ENCODE assay signal across 1 cellular context in the genomic region with DNA sequence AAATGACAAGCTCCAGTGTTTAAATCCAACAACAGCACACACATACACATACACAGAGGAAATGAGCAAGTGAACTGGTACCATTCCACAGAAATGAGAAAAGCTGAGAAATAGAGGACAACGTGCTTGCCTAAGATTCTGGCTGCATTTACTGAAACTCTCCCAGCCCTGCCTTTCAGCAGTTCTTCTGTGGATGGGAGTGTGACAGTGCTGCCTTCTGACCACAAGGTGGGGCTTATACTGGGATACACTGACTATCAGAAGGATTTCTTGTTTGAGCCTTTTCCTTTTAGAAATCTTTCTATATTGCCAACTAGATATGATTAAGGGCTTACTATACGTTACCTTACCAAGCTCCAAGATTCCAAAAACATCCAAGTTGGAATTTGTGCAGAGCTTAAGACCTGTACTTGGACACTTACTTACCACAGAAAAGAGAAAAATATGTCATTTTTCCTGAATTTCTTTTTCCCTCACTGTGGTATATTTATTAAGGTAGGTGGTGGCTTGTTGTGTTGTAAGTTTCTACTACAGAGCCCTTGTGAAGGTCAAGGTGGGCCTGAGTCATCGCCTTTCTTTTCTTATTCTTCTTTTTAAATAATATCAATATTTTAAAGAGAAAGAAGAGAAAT.
TF ChIP-seq lines count a peak whose summit lies in the region.

No MANE protein-coding gene starts in this region.

TF ChIP-seq in HEK293, 187 proteins besides CTCF, POLR2A, EP300 and RAD21 (continued from another document):
- no peak for TF ChIP-seq REST (tag by site-specific recombination; IDR thresholded peaks at IDR 0.05)
- no peak for TF ChIP-seq MZF1 (tag by site-specific recombination; IDR thresholded peaks at IDR 0.05; ENCODE audit: borderline replicate concordance)
- no peak for TF ChIP-seq ZBTB49 (tag by site-specific recombination; IDR thresholded peaks at IDR 0.05; ENCODE audit: low read depth)
- TF ChIP-seq ZBTB11 (tag by site-specific recombination; conservative IDR thresholded peaks at IDR 0.05; ENCODE audit: low read depth), result no peak
- TF ChIP-seq, protein P1, sequence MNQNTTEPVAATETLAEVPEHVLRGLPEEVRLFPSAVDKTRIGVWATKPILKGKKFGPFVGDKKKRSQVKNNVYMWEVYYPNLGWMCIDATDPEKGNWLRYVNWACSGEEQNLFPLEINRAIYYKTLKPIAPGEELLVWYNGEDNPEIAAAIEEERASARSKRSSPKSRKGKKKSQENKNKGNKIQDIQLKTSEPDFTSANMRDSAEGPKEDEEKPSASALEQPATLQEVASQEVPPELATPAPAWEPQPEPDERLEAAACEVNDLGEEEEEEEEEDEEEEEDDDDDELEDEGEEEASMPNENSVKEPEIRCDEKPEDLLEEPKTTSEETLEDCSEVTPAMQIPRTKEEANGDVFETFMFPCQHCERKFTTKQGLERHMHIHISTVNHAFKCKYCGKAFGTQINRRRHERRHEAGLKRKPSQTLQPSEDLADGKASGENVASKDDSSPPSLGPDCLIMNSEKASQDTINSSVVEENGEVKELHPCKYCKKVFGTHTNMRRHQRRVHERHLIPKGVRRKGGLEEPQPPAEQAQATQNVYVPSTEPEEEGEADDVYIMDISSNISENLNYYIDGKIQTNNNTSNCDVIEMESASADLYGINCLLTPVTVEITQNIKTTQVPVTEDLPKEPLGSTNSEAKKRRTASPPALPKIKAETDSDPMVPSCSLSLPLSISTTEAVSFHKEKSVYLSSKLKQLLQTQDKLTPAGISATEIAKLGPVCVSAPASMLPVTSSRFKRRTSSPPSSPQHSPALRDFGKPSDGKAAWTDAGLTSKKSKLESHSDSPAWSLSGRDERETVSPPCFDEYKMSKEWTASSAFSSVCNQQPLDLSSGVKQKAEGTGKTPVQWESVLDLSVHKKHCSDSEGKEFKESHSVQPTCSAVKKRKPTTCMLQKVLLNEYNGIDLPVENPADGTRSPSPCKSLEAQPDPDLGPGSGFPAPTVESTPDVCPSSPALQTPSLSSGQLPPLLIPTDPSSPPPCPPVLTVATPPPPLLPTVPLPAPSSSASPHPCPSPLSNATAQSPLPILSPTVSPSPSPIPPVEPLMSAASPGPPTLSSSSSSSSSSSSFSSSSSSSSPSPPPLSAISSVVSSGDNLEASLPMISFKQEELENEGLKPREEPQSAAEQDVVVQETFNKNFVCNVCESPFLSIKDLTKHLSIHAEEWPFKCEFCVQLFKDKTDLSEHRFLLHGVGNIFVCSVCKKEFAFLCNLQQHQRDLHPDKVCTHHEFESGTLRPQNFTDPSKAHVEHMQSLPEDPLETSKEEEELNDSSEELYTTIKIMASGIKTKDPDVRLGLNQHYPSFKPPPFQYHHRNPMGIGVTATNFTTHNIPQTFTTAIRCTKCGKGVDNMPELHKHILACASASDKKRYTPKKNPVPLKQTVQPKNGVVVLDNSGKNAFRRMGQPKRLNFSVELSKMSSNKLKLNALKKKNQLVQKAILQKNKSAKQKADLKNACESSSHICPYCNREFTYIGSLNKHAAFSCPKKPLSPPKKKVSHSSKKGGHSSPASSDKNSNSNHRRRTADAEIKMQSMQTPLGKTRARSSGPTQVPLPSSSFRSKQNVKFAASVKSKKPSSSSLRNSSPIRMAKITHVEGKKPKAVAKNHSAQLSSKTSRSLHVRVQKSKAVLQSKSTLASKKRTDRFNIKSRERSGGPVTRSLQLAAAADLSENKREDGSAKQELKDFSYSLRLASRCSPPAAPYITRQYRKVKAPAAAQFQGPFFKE (tag by site-specific recombination; IDR thresholded peaks at IDR 0.05; ENCODE audit: borderline replicate concordance), result no peak
